Comparison of ENCODE assay signal across 3 cellular contexts in the genomic region with DNA sequence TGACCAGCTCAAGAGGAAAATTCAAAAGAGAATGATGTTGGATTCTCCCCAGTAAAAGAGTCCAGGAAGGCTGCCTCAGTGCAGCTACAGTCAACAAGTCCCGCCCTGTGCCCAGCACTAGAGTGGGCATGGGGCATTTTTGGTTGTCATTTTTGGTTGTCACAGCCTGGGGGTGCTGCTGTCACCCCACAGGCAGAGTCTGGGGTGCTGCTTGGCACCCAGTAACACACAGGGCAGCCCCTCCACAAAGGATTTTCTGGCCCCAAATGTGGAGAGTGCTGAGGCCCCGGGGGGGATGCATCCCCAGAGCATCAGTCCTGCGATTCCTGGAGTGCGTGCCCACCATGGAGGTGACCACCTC.
TF ChIP-seq lines count a peak whose summit lies in the region.

No MANE protein-coding gene starts in this region.

TF ChIP-seq in SK-N-SH, 30 proteins besides CTCF, POLR2A, EP300 and RAD21 (continued from another document):
- TF ChIP-seq GABPA (IDR thresholded peaks at IDR 0.05; ENCODE audit: low read depth) = no peak
- TF ChIP-seq RCOR1 (IDR thresholded peaks at IDR 0.05; ENCODE audit: low read length) = no peak
- TF ChIP-seq, protein P1, sequence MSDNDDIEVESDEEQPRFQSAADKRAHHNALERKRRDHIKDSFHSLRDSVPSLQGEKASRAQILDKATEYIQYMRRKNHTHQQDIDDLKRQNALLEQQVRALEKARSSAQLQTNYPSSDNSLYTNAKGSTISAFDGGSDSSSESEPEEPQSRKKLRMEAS (IDR thresholded peaks at IDR 0.05; ENCODE audit: low read depth) = no peak
- TF ChIP-seq JUND (IDR thresholded peaks at IDR 0.05) = no peak
- no peak for TF ChIP-seq NRF1 (IDR thresholded peaks at IDR 0.05; ENCODE audit: low read depth, low read length)
- TF ChIP-seq, protein P2, sequence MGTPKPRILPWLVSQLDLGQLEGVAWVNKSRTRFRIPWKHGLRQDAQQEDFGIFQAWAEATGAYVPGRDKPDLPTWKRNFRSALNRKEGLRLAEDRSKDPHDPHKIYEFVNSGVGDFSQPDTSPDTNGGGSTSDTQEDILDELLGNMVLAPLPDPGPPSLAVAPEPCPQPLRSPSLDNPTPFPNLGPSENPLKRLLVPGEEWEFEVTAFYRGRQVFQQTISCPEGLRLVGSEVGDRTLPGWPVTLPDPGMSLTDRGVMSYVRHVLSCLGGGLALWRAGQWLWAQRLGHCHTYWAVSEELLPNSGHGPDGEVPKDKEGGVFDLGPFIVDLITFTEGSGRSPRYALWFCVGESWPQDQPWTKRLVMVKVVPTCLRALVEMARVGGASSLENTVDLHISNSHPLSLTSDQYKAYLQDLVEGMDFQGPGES (IDR thresholded peaks at IDR 0.05; ENCODE audit: low read depth, low read length) = no peak

TF ChIP-seq in SK-N-SH treated with all-trans-retinoic acid at 6 μM for 48 hours, 23 proteins besides CTCF, POLR2A, EP300 and RAD21 (continued from another document):
- no peak for TF ChIP-seq PPARA (CRISPR knock-in tag; IDR thresholded peaks at IDR 0.05; ENCODE audit: borderline replicate concordance)
- no peak for TF ChIP-seq RARB (CRISPR knock-in tag; IDR thresholded peaks at IDR 0.05)
- TF ChIP-seq, protein P3, sequence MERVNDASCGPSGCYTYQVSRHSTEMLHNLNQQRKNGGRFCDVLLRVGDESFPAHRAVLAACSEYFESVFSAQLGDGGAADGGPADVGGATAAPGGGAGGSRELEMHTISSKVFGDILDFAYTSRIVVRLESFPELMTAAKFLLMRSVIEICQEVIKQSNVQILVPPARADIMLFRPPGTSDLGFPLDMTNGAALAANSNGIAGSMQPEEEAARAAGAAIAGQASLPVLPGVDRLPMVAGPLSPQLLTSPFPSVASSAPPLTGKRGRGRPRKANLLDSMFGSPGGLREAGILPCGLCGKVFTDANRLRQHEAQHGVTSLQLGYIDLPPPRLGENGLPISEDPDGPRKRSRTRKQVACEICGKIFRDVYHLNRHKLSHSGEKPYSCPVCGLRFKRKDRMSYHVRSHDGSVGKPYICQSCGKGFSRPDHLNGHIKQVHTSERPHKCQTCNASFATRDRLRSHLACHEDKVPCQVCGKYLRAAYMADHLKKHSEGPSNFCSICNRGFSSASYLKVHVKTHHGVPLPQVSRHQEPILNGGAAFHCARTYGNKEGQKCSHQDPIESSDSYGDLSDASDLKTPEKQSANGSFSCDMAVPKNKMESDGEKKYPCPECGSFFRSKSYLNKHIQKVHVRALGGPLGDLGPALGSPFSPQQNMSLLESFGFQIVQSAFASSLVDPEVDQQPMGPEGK (CRISPR knock-in tag; IDR thresholded peaks at IDR 0.05; ENCODE audit: borderline replicate concordance) = no peak
- no peak for TF ChIP-seq ZC3H10 (CRISPR knock-in tag; IDR thresholded peaks at IDR 0.05)
- TF ChIP-seq CSDC2 (CRISPR knock-in tag; IDR thresholded peaks at IDR 0.05) = no peak
- TF ChIP-seq ZNF70 (CRISPR knock-in tag; IDR thresholded peaks at IDR 0.05) = no peak
- TF ChIP-seq ZFP30 (CRISPR knock-in tag; IDR thresholded peaks at IDR 0.05) = no peak
- TF ChIP-seq TOX (CRISPR knock-in tag; IDR thresholded peaks at IDR 0.05; ENCODE audit: borderline replicate concordance) = no peak
- TF ChIP-seq ZFP3 (CRISPR knock-in tag; IDR thresholded peaks at IDR 0.05) = no peak
- TF ChIP-seq, protein P4, sequence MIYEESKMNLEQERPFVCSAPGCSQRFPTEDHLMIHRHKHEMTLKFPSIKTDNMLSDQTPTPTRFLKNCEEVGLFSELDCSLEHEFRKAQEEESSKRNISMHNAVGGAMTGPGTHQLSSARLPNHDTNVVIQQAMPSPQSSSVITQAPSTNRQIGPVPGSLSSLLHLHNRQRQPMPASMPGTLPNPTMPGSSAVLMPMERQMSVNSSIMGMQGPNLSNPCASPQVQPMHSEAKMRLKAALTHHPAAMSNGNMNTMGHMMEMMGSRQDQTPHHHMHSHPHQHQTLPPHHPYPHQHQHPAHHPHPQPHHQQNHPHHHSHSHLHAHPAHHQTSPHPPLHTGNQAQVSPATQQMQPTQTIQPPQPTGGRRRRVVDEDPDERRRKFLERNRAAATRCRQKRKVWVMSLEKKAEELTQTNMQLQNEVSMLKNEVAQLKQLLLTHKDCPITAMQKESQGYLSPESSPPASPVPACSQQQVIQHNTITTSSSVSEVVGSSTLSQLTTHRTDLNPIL (CRISPR knock-in tag; IDR thresholded peaks at IDR 0.05; ENCODE audit: low read depth) = no peak
- TF ChIP-seq, protein P5, sequence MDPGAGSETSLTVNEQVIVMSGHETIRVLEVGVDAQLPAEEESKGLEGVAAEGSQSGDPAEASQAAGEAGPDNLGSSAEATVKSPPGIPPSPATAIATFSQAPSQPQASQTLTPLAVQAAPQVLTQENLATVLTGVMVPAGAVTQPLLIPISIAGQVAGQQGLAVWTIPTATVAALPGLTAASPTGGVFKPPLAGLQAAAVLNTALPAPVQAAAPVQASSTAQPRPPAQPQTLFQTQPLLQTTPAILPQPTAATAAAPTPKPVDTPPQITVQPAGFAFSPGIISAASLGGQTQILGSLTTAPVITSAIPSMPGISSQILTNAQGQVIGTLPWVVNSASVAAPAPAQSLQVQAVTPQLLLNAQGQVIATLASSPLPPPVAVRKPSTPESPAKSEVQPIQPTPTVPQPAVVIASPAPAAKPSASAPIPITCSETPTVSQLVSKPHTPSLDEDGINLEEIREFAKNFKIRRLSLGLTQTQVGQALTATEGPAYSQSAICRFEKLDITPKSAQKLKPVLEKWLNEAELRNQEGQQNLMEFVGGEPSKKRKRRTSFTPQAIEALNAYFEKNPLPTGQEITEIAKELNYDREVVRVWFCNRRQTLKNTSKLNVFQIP (CRISPR knock-in tag; IDR thresholded peaks at IDR 0.05; ENCODE audit: borderline replicate concordance, low read depth) = no peak
- no peak for TF ChIP-seq BACH2 (CRISPR knock-in tag; IDR thresholded peaks at IDR 0.05; ENCODE audit: borderline replicate concordance)
- TF ChIP-seq ESRRG (CRISPR knock-in tag; IDR thresholded peaks at IDR 0.05) = no peak
- TF ChIP-seq, protein P6, sequence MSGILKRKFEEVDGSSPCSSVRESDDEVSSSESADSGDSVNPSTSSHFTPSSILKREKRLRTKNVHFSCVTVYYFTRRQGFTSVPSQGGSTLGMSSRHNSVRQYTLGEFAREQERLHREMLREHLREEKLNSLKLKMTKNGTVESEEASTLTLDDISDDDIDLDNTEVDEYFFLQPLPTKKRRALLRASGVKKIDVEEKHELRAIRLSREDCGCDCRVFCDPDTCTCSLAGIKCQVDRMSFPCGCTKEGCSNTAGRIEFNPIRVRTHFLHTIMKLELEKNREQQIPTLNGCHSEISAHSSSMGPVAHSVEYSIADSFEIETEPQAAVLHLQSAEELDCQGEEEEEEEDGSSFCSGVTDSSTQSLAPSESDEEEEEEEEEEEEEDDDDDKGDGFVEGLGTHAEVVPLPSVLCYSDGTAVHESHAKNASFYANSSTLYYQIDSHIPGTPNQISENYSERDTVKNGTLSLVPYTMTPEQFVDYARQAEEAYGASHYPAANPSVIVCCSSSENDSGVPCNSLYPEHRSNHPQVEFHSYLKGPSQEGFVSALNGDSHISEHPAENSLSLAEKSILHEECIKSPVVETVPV (CRISPR knock-in tag; IDR thresholded peaks at IDR 0.05) = no peak
- TF ChIP-seq ZNF565 (CRISPR knock-in tag; conservative IDR thresholded peaks at IDR 0.05; ENCODE audit: low read depth) = no peak
- no peak for TF ChIP-seq ISL1 (CRISPR knock-in tag; IDR thresholded peaks at IDR 0.05)
- no peak for TF ChIP-seq SNAI2 (CRISPR knock-in tag; IDR thresholded peaks at IDR 0.05)

TF ChIP-seq in GM23338, 12 proteins besides CTCF, POLR2A, EP300 and RAD21 (continued from another document):
- TF ChIP-seq POLR2AphosphoS5 (IDR thresholded peaks at IDR 0.05; ENCODE audit: low read depth) = no peak
- no peak for TF ChIP-seq CREB1 (CRISPR knock-in tag; IDR thresholded peaks at IDR 0.05; ENCODE audit: low read depth)
- TF ChIP-seq EZH2 (IDR thresholded peaks at IDR 0.05; ENCODE audit: low read depth, unreplicated experiment) = no peak
- TF ChIP-seq ZNF114 (CRISPR knock-in tag; IDR thresholded peaks at IDR 0.05) = no peak
- TF ChIP-seq, protein P7, sequence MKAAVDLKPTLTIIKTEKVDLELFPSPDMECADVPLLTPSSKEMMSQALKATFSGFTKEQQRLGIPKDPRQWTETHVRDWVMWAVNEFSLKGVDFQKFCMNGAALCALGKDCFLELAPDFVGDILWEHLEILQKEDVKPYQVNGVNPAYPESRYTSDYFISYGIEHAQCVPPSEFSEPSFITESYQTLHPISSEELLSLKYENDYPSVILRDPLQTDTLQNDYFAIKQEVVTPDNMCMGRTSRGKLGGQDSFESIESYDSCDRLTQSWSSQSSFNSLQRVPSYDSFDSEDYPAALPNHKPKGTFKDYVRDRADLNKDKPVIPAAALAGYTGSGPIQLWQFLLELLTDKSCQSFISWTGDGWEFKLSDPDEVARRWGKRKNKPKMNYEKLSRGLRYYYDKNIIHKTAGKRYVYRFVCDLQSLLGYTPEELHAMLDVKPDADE (IDR thresholded peaks at IDR 0.05) = no peak
- TF ChIP-seq EZH2phosphoT487 (IDR thresholded peaks at IDR 0.05; ENCODE audit: unreplicated experiment) = no peak
- no peak for TF ChIP-seq NANOG (IDR thresholded peaks at IDR 0.05; ENCODE audit: borderline replicate concordance)
